Comparison of ENCODE assay signal across 14 cellular contexts in the genomic region with DNA sequence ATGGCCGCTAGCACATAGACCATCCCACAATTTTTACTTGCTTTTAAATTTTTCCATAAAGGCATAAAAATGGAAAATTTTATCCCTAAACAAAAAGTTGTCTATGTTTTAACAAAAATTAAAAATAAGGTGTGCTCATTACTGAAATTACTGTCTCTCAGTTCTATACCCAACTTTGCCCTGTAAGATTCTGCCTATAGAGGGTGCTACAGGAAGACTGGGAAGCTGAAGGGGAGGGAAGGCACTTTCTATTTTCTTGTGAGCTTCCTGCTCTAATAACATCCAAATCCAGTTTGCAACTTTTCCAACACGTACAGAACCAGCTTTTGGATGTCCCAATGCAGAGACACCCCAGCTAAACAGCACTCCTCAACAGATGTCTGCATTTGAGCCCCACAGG.
DNase-seq lines count a peak whose midpoint lies in the region; ATAC-seq and TF ChIP-seq lines count a peak whose summit lies in the region.
"Had no signal": no experiment of that assay in that cellular context is flagged by ENCODE, and none has a peak within 500 bp of the region (broad histone marks: within the 10 kb centered on the region; RNA-seq: fewer than 3 reads in every experiment).

No MANE protein-coding gene starts in this region.

- no peak overlapping the region for H3K23ac ChIP-seq in mesendoderm (ENCODE audit: low read length)

- H3K27me3 ChIP-seq in WERI-Rb-1 (ENCODE audit: insufficient read depth, low read depth, severe bottlenecking) (no peaks in the 10 kb centered on the region), mesendoderm (ENCODE audit: insufficient read depth, low read length, poor library complexity) (no peaks in the 10 kb centered on the region), GM23248 (replicated peaks; ENCODE audit: insufficient read depth) (no peaks in the 10 kb centered on the region)

- no peak overlapping the region for H3K18ac ChIP-seq in mesendoderm (ENCODE audit: low read length)

- peak; percentile 14 for TF ChIP-seq CTCF in HFF-Myc (IDR thresholded peaks at IDR 0.05; ENCODE audit: low read depth, low read length, missing control alignments)
- peak; percentile 35; the same call in 1 of the 2 replicates for TF ChIP-seq CTCF in WERI-Rb-1 (IDR thresholded peaks at IDR 0.05; ENCODE audit: low read depth, low read length)

- no peak overlapping the region for H3K9ac ChIP-seq in mesendoderm (ENCODE audit: low read length)
- no peak overlapping the region for H3K9ac ChIP-seq in GM23248

- no CpG with 5 or more reads among the region's 2 CpGs for WGBS in mesendoderm (ENCODE audit: extremely low coverage, insufficient coverage, low lambda C conversion rate)
- WGBS in GM23248 (ENCODE audit: low coverage in 1 of 2, low lambda C conversion rate in 2 of 2, missing lambda C conversion rate in 2 of 2), 2 experiments: 33 to 37% methylated on average over 2 of the region's 2 CpGs

- ATAC-seq in HG02623 (IDR thresholded peaks at IDR 0.05; ENCODE audit: unreplicated experiment): no peak
- ATAC-seq in GM18861 (IDR thresholded peaks at IDR 0.05; ENCODE audit: unreplicated experiment): no peak

- H4K20me1 ChIP-seq in GM23248 (ENCODE audit: insufficient read depth): no peaks in the 10 kb centered on the region

- no peaks in the 10 kb centered on the region for H3K79me1 ChIP-seq in mesendoderm (ENCODE audit: low read length)

- H3K36me3 ChIP-seq in WERI-Rb-1 (no peaks in the 10 kb centered on the region), mesendoderm (ENCODE audit: control insufficient read depth, insufficient read depth, low read length) (no peaks in the 10 kb centered on the region), GM23248 (ENCODE audit: low read depth) (no peaks in the 10 kb centered on the region)

- H2BK120ac ChIP-seq in mesendoderm (ENCODE audit: low read depth, low read length): no peak overlapping the region

- H3F3A ChIP-seq in GM23248 (ENCODE audit: insufficient read depth): no peaks in the 10 kb centered on the region

- H4K8ac ChIP-seq in mesendoderm (ENCODE audit: low read depth, low read length): no peak overlapping the region

- no peak overlapping the region for H3K4me2 ChIP-seq in mesendoderm (ENCODE audit: low read length)
- H3K4me2 ChIP-seq in GM23248 (ENCODE audit: unreplicated experiment): no peak overlapping the region

- in situ Hi-C loops in GM23248 (cut with MboI): no loop called here

- no peak overlapping the region for H3K56ac ChIP-seq in mesendoderm (ENCODE audit: low read length)

- H3K4me1 ChIP-seq in mesendoderm (ENCODE audit: control insufficient read depth, low read depth, low read length): no peaks in the 10 kb centered on the region
- no peaks in the 10 kb centered on the region for H3K4me1 ChIP-seq in GM23248 (ENCODE audit: insufficient read depth)

- H3K4ac ChIP-seq in mesendoderm (ENCODE audit: low read depth, low read length): no peak overlapping the region

- DNase-seq in DMS53 (lab: John Stamatoyannopoulos, UW): peak; percentile 60
- no peak for DNase-seq in HFF-Myc (ENCODE audit: extremely low read depth, low read depth)
- no peak for DNase-seq in WERI-Rb-1
- DNase-seq in mesendoderm: peak; percentile 38
- DNase-seq in activated naive CD4-positive, alpha-beta T cell treated with anti-CD3 and anti-CD28 coated beads, Interleukin-2, amount 50 U/mL, for 16 hours: no peak
- DNase-seq in GM23248: no peak
- DNase-seq: activated CD4-positive, alpha-beta memory T cell treated with anti-CD3 and anti-CD28 coated beads for 36 hours; activated effector memory CD4-positive, alpha-beta T cell treated with anti-CD3 and anti-CD28 coated beads, Interleukin-2, amount 50 U/mL, for 16 hours; islet precursor cell; naive B cell; NCI-H2081 treated with DMSO at 0.1 percent for 48 hours; T1000 had no signal

- H3K79me2 ChIP-seq in mesendoderm (ENCODE audit: control insufficient read depth, insufficient read depth, low read length): no peaks in the 10 kb centered on the region
- H3K79me2 ChIP-seq in GM23248 (ENCODE audit: insufficient read depth): no peaks in the 10 kb centered on the region

- no peak overlapping the region for H2AFZ ChIP-seq in GM23248

- no peaks in the 10 kb centered on the region for H3K9me3 ChIP-seq in WERI-Rb-1 (ENCODE audit: severe bottlenecking)
- no peaks in the 10 kb centered on the region for H3K9me3 ChIP-seq in GM23248 (ENCODE audit: low read depth)

- no peak overlapping the region for H2BK15ac ChIP-seq in mesendoderm (replicated peaks; ENCODE audit: low read depth)

- no peak overlapping the region for H2AK5ac ChIP-seq in mesendoderm (ENCODE audit: low read length)

- H3K27ac ChIP-seq in WERI-Rb-1: no peak overlapping the region
- H3K27ac ChIP-seq in mesendoderm (ENCODE audit: low read depth, low read length): no peak overlapping the region
- no peak overlapping the region for H3K27ac ChIP-seq in GM23248

- H4K5ac ChIP-seq in mesendoderm (ENCODE audit: low read length): no peak overlapping the region

- H3K4me3 ChIP-seq in HFF-Myc (replicated peaks; ENCODE audit: low read depth, low read length) (no peak overlapping the region), WERI-Rb-1 (ENCODE audit: low read depth, low read length) (no peak overlapping the region), mesendoderm (ENCODE audit: low read length) (no peak overlapping the region), GM23248 (no peak overlapping the region)

- no peaks in the 10 kb centered on the region for H3K9me2 ChIP-seq in GM23248 (ENCODE audit: insufficient read depth)

- no peak overlapping the region for H2BK5ac ChIP-seq in mesendoderm (ENCODE audit: low read length)

Comparison
In these comparisons a context has a peak if more than half of its experiments do, and no peak if none do; other contexts are left out.
1. DNase-seq: peak in DMS53 (single experiment) and mesendoderm (single experiment); none in HFF-Myc (single experiment), WERI-Rb-1 (single experiment), activated naive CD4-positive, alpha-beta T cell treated with anti-CD3 and anti-CD28 coated beads, Interleukin-2, amount 50 U/mL, for 16 hours (single experiment) and GM23248 (single experiment).